ENCODE assay signal across 8 cellular contexts in the genomic region with DNA sequence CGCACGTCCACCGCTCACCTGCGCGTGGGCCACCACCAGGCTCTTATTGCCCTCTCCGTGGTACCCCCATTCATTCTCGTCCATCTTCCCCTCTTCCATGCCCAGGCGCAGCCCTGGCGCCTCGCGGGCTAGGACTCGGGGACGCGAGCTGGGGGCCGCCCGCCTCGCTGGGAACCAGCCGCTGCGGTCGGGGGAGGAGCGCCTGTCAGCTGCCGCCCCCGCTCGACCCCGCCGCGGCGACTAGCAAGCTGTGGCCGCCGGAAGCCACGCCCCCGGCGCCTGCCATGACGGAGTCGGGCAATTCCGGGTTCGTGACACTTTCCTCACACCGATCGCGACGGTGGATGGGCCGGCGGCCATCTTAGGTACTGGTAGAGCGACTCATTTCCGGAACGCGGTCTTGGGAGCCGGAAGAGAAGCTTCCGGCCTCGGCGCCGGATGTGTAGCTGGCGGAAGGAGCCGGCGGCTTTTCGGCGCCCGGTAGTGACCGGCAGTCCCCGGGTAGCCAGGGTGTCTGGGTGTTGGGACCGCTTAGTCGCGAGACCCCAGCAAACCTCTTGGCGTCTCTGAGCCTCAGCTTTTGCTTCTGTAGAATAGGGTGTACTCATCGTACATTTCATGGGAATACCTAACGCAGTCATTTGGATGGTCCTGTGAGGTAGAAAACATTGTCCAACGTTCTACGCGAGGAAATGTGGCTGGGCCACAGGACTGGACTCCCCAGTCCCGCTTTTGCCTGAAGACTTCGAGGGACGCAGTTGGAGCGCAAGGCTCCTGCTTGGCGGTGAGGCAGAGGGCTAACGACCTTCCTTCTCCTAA. TPM values are rescaled to one million over a fixed set of nuclear protein-coding genes. Genes with fewer than 3 reads are reported as not detected.
DNase-seq lines count a peak whose midpoint lies in the region; ATAC-seq and TF ChIP-seq lines count a peak whose summit lies in the region.

TSS of gene IPPK (minus strand) at position 242 of the 819 bp plus-strand sequence. CDS start at position 99, 143 bp downstream.

- peak within 1 kb of the TSS; percentile 82 to 92 for H3K18ac ChIP-seq in mesenchymal stem cell (ENCODE audit: low read depth in 1 of 2, low read length in 2 of 2)

- peak within 1 kb of the TSS in 1 of 2 experiments; percentile 95 for H3K14ac ChIP-seq in mesenchymal stem cell (ENCODE audit: low read length in 2 of 2)

- peak within 1 kb of the TSS; percentile 79 for H4K8ac ChIP-seq in mesenchymal stem cell (ENCODE audit: low read length)

- 0 out of 2 replicates have a peak, but pooled peaks cover 4% of the 10 kb centered on the region for H3K4me1 ChIP-seq in HUES48 (ENCODE audit: control insufficient read depth, insufficient read depth, low read length)
- H3K4me1 ChIP-seq in NT2/D1 (ENCODE audit: insufficient read depth, insufficient read length), result peaks cover 4% of the 10 kb centered on the region
- no peaks in the 10 kb centered on the region for H3K4me1 ChIP-seq in endocrine pancreas (ENCODE audit: control insufficient read depth, insufficient read depth, low read length)
- H3K4me1 ChIP-seq in mesenchymal stem cell (ENCODE audit: control insufficient read depth, insufficient read depth, low read depth, low read length), result peaks cover 23% of the 10 kb centered on the region

- H3K36me3 Mint-ChIP-seq in Calu3 (ENCODE audit: insufficient read depth, unreplicated experiment), result peaks cover 38% of the 10 kb centered on the region

- H3K9me3 Mint-ChIP-seq in Calu3 (ENCODE audit: low read depth, unreplicated experiment), result no peaks in the 10 kb centered on the region

- peak; percentile 94 for ATAC-seq in GM21423 (IDR thresholded peaks at IDR 0.05; ENCODE audit: unreplicated experiment)

- H2BK12ac ChIP-seq in mesenchymal stem cell (ENCODE audit: low read length in 2 of 2), result peak within 1 kb of the TSS in 1 of 2 experiments; percentile 81

- WGBS in mesenchymal stem cell, result under 1% methylated on average over 75 of the region's 75 CpGs

- H3K4me3 Mint-ChIP-seq in Calu3 (ENCODE audit: low read depth, unreplicated experiment), result peak within 1 kb of the TSS; percentile 79

- H3K27ac Mint-ChIP-seq in Calu3 (ENCODE audit: unreplicated experiment), result peak within 1 kb of the TSS; percentile 80

- H3K4me3 ChIP-seq in HUES48 (ENCODE audit: low read depth, low read length) (peak within 1 kb of the TSS; percentile 91), NT2/D1 (ENCODE audit: insufficient read length, low read depth) (peak within 1 kb of the TSS; percentile 96), endocrine pancreas (ENCODE audit: control insufficient read depth, insufficient read depth, low read length) (peak within 1 kb of the TSS; percentile 94), mesenchymal stem cell (ENCODE audit: insufficient read depth in 1 of 2, low read depth in 1 of 2, low read length in 2 of 2) (peak within 1 kb of the TSS; percentile 93 to 97)

- intact Hi-C loops in Calu3 (cut with micrococcal nuclease; ENCODE audit: unreplicated experiment), result no loop called here

- H3K9ac ChIP-seq in HUES48 (ENCODE audit: low read depth, low read length) (peak within 1 kb of the TSS; percentile 71), NT2/D1 (ENCODE audit: insufficient read length, low read depth) (peak within 1 kb of the TSS; percentile 98), endocrine pancreas (ENCODE audit: control insufficient read depth, insufficient read depth, low read length) (peak within 1 kb of the TSS; percentile 93), mesenchymal stem cell (ENCODE audit: low read length) (peak within 1 kb of the TSS; percentile 98)

- H2BK120ac ChIP-seq in mesenchymal stem cell (ENCODE audit: low read depth, low read length), result peak within 1 kb of the TSS; percentile 23

- H3K27me3 Mint-ChIP-seq in Calu3 (ENCODE audit: unreplicated experiment), result no peaks in the 10 kb centered on the region

- peaks cover 13% of the 10 kb centered on the region for H3K79me1 ChIP-seq in mesenchymal stem cell (replicated peaks; ENCODE audit: low read length, poor library complexity, severe bottlenecking)

- peak within 1 kb of the TSS; percentile 44 for H2BK15ac ChIP-seq in mesenchymal stem cell (ENCODE audit: low read depth, poor library complexity, severe bottlenecking)

- H3K4ac ChIP-seq in mesenchymal stem cell (ENCODE audit: low read depth in 1 of 2, low read length in 2 of 2), result peak within 1 kb of the TSS; percentile 74 to 97

- no peak within 1 kb of the TSS for H2AK5ac ChIP-seq in mesenchymal stem cell (ENCODE audit: low read length, severe bottlenecking)

- CTCF ChIA-PET in Calu3 (lab: Charles Lee), result no interaction called here

- DNase-seq in Calu3 (peak; percentile 94), NT2/D1 (ENCODE audit: low read depth, low spot score) (peak; percentile 98), mesenchymal stem cell (peak; percentile 99)
- peak; percentile 91 for DNase-seq in activated CD8-positive, alpha-beta memory T cell treated with anti-CD3 and anti-CD28 coated beads, Interleukin-2, amount 50 U/mL, for 1 hour (ENCODE audit: extremely low read depth)
- peak; percentile 95 for DNase-seq in stimulated activated CD8-positive, alpha-beta memory T cell treated with anti-CD3 and anti-CD28 coated beads, Interleukin-12 subunit alpha, Interleukin-12 subunit beta, amount 100 ng/mL, for 24 hours (ENCODE audit: extremely low read depth)

- H3K27me3 ChIP-seq in HUES48 (ENCODE audit: control insufficient read depth, insufficient read depth, low read length) (no peaks in the 10 kb centered on the region), NT2/D1 (ENCODE audit: insufficient read depth, insufficient read length) (no peaks in the 10 kb centered on the region), endocrine pancreas (ENCODE audit: control insufficient read depth, insufficient read depth, low read length) (no peaks in the 10 kb centered on the region), mesenchymal stem cell (ENCODE audit: control insufficient read depth in 1 of 2, insufficient read depth in 1 of 2, low read length in 2 of 2) (no peaks in the 10 kb centered on the region)

- H3K27ac ChIP-seq in HUES48 (ENCODE audit: low read depth, low read length), result peak within 1 kb of the TSS; percentile 76
- peak within 1 kb of the TSS; percentile 93 for H3K27ac ChIP-seq in mesenchymal stem cell (ENCODE audit: low read length, poor library complexity, severe bottlenecking)

- H3K4me2 ChIP-seq in mesenchymal stem cell (ENCODE audit: low read length, poor library complexity, severe bottlenecking), result peak within 1 kb of the TSS; percentile 84

- peaks cover 18% of the 10 kb centered on the region for H3K4me1 Mint-ChIP-seq in Calu3 (ENCODE audit: low read depth, unreplicated experiment)

- H2AFZ ChIP-seq in mesenchymal stem cell (ENCODE audit: low read depth, low read length), result peak within 1 kb of the TSS; percentile 91

- H4K91ac ChIP-seq in mesenchymal stem cell (ENCODE audit: low read length), result peak within 1 kb of the TSS; percentile 97

- peak within 1 kb of the TSS; percentile 68 for H2BK5ac ChIP-seq in mesenchymal stem cell (ENCODE audit: low read depth, low read length, poor library complexity, severe bottlenecking)

- H3K36me3 ChIP-seq in HUES48 (ENCODE audit: control insufficient read depth, insufficient read depth, low read length) (peaks cover 11% of the 10 kb centered on the region; the same call in 1 of the 2 replicates), NT2/D1 (ENCODE audit: insufficient read depth, insufficient read length, low read length) (peaks cover 30% of the 10 kb centered on the region), endocrine pancreas (ENCODE audit: control insufficient read depth, insufficient read depth, low read length) (no peaks in the 10 kb centered on the region), mesenchymal stem cell (ENCODE audit: control insufficient read depth in 1 of 2, insufficient read depth in 2 of 2, low read depth in 1 of 2, low read length in 2 of 2) (peaks cover 15 to 19% of the 10 kb centered on the region in 2 experiments)

- no TSS peak for BruUV-seq in Calu3 (replicated peaks; lab: Mats Ljungman, UMichigan)

- H3K23ac ChIP-seq in mesenchymal stem cell (ENCODE audit: low read length in 2 of 2), result peak within 1 kb of the TSS in 1 of 2 experiments; percentile 34

- no peak for TF ChIP-seq CTCF in Calu3 (IDR thresholded peaks at IDR 0.05; ENCODE audit: unreplicated experiment)

- H3K9me3 ChIP-seq in HUES48 (ENCODE audit: control insufficient read depth, insufficient read depth, low read length), result no peaks in the 10 kb centered on the region
- no peaks in the 10 kb centered on the region for H3K9me3 ChIP-seq in NT2/D1 (ENCODE audit: insufficient read depth, low read length)
- H3K9me3 ChIP-seq in endocrine pancreas (ENCODE audit: control insufficient read depth, low read length), result no peaks in the 10 kb centered on the region
- H3K9me3 ChIP-seq in mesenchymal stem cell (ENCODE audit: control insufficient read depth, low read length), result no peaks in the 10 kb centered on the region

RNA-seq across cellular contexts. Expression of gene IPPK, which starts in this region (rescaled TPM):
- 8.9 and 9.5 TPM in 2 replicates for total RNA-seq in Calu3 (2022)
- polyA plus RNA-seq in mesenchymal stem cell (2013, experiment 1 of 2), result 4.5 TPM
- polyA plus RNA-seq in mesenchymal stem cell (2013, experiment 2 of 2), result 4.7 TPM

Comparison
In these comparisons a context has a peak if more than half of its experiments do, and no peak if none do; other contexts are left out.
1. Peak in every context shown above with its lines: DNase-seq, ATAC-seq, H3K4me3 ChIP-seq and H3K27ac ChIP-seq.